Comparison of ENCODE assay signal across 8 cellular contexts in the genomic region with DNA sequence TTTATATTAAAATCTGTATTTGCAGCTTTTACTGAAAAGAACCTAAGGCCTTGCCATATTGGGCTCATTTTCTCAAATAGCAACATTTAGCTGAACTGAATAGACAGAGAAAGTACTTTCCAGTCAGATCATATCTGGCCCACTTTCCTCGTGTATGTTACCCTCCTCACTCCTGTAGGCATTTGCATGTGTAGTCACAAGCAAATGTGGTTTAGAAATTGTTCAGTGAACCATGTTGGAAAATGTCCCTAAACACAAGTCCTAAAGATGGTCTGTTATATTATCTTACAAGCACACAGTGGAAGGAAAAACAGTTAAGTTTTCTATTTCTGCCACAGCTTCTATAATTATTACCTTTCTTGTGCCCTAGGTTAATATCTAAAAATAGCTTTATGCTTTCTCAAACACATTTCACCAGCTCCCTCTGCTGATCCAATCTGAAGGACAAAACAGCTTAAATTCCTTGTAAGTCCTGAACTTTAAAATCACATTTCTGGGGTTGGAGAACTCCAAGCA. TPM values are rescaled to one million over a fixed set of nuclear protein-coding genes. Genes with fewer than 3 reads are reported as not detected.
A peak's percentile ranks its signal among the peaks of the same experiment; 100 is the strongest.
DNase-seq lines count a peak whose midpoint lies in the region; ATAC-seq and TF ChIP-seq lines count a peak whose summit lies in the region.

No MANE protein-coding gene starts in this region.

- no peaks in the 10 kb centered on the region for H3K9me2 ChIP-seq in DOHH2 (replicated peaks; ENCODE audit: control insufficient read depth, low read length)

- H3K4me2 ChIP-seq in DOHH2 (ENCODE audit: low read length): peak overlapping the region; percentile 51

- no peaks in the 10 kb centered on the region for H4K20me1 ChIP-seq in DOHH2 (ENCODE audit: control insufficient read depth, insufficient read depth, low read depth, low read length)

- no peaks in the 10 kb centered on the region for H3K79me2 ChIP-seq in DOHH2 (ENCODE audit: control insufficient read depth, low read length)

- WGBS in right lobe of liver (ENCODE audit: insufficient coverage, low coverage, low lambda C conversion rate, missing lambda C conversion rate): 0% methylated on average over 1 of the region's 1 CpG

- intact Hi-C loops in right lobe of liver (cut with DNase I): no loop called here

- no peak overlapping the region for H3K27ac ChIP-seq in DOHH2 (ENCODE audit: low read depth, low read length)
- H3K27ac ChIP-seq in right lobe of liver: peak overlapping the region; percentile 51 to 79 (median 52)
- no peak overlapping the region for H3K27ac ChIP-seq in WERI-Rb-1

- no peaks in the 10 kb centered on the region for H3F3A ChIP-seq in DOHH2 (ENCODE audit: control insufficient read depth, insufficient read depth)

- peaks cover 16% of the 10 kb centered on the region for H3K4me1 ChIP-seq in DOHH2 (ENCODE audit: control insufficient read depth, low read length)
- peaks cover 0 to 28% (median 0%) of the 10 kb centered on the region in 4 donors for H3K4me1 ChIP-seq in right lobe of liver

- H3K36me3 ChIP-seq in DOHH2 (ENCODE audit: control insufficient read depth, low read length): no peaks in the 10 kb centered on the region
- H3K36me3 ChIP-seq in right lobe of liver: no peaks in the 10 kb centered on the region
- H3K36me3 ChIP-seq in WERI-Rb-1: no peaks in the 10 kb centered on the region

- H3K27me3 ChIP-seq in DOHH2 (ENCODE audit: control insufficient read depth, low read length) (no peaks in the 10 kb centered on the region), right lobe of liver (no peaks in the 10 kb centered on the region), WERI-Rb-1 (ENCODE audit: insufficient read depth, low read depth, severe bottlenecking) (no peaks in the 10 kb centered on the region)

- no peak for TF ChIP-seq POLR2A in right lobe of liver (IDR thresholded peaks at IDR 0.05)

- ATAC-seq in GM21447 (IDR thresholded peaks at IDR 0.05; ENCODE audit: unreplicated experiment): peak; percentile 65
- ATAC-seq in HG03575 (IDR thresholded peaks at IDR 0.05; ENCODE audit: extremely low read depth, insufficient number of reproducible peaks, low FRiP score, unreplicated experiment): peak; percentile 33
- ATAC-seq in right lobe of liver: peak in 1 of 4 donors; percentile 31

- H3K9me3 ChIP-seq in DOHH2 (ENCODE audit: control insufficient read depth, insufficient read depth, low read length) (no peaks in the 10 kb centered on the region), right lobe of liver (no peaks in the 10 kb centered on the region), WERI-Rb-1 (ENCODE audit: severe bottlenecking) (peaks cover 3% of the 10 kb centered on the region)

- TF ChIP-seq CTCF in DOHH2 (IDR thresholded peaks at IDR 0.05; ENCODE audit: low read depth, low read length, poor library complexity, severe bottlenecking): no peak
- TF ChIP-seq CTCF in right lobe of liver (IDR thresholded peaks at IDR 0.05): no peak
- TF ChIP-seq CTCF in WERI-Rb-1 (IDR thresholded peaks at IDR 0.05; ENCODE audit: low read depth, low read length): no peak

- H3K4me3 ChIP-seq in DOHH2 (ENCODE audit: low read length) (peak overlapping the region; percentile 40), right lobe of liver (no peak overlapping the region), WERI-Rb-1 (ENCODE audit: low read depth, low read length) (no peak overlapping the region)

- DNase-seq in right lobe of liver (no peak), SW480 (ENCODE audit: low spot score) (no peak), WERI-Rb-1 (no peak), NCI-H510A (lab: John Stamatoyannopoulos, UW) (no peak), SKM-1 treated with dmso at 0.1 percent for 144 hours (lab: John Stamatoyannopoulos, UW; ENCODE audit: unreplicated experiment) (no peak)

RNA-seq across cellular contexts. Expression of a gene that starts 0.6 kb away (rescaled TPM):
- total RNA-seq in right lobe of liver: 10 to 100 TPM; 12.8 to 32.7 (median 20.0) TPM

Comparison
In these comparisons a context has a peak if more than half of its experiments do, and no peak if none do; other contexts are left out.
1. H3K27ac ChIP-seq: peak in right lobe of liver (3 of 3); none in DOHH2 (single experiment) and WERI-Rb-1 (single experiment).